Comparison of ENCODE assay signal across 17 cellular contexts in genomic region chr11:33984682-33985389, GRCh38.
DNase-seq lines count a peak whose midpoint lies in the region; ATAC-seq, FAIRE-seq and TF ChIP-seq lines count a peak whose summit lies in the region.
"Had no signal": no experiment of that assay in that cellular context is flagged by ENCODE, and none has a peak within 500 bp of the region (broad histone marks: within the 10 kb centered on the region; RNA-seq: fewer than 3 reads in every experiment).

No MANE protein-coding gene starts in this region.

- TF ChIP-seq CTCF in Loucy (conservative IDR thresholded peaks at IDR 0.05; ENCODE audit: low read length) (peak; percentile 53), WTC11 (IDR thresholded peaks at IDR 0.05) (no peak), osteoblast (IDR thresholded peaks at IDR 0.05; ENCODE audit: extremely low read depth, low read depth, low read length) (peak; percentile 24)

- no peaks in the 10 kb centered on the region for H3K4me1 Mint-ChIP-seq in WTC11

- H3K4me1 ChIP-seq in Loucy (ENCODE audit: insufficient read depth, low read length, poor library complexity, severe bottlenecking) = no peaks in the 10 kb centered on the region
- no peaks in the 10 kb centered on the region for H3K4me1 ChIP-seq in osteoblast (ENCODE audit: insufficient read depth, low read length)
- H3K4me1 ChIP-seq: vagina had no signal

- H3K9me2 ChIP-seq in Loucy (replicated peaks; ENCODE audit: low read depth, low read length) = no peaks in the 10 kb centered on the region

- H3K36me3 Mint-ChIP-seq in WTC11 = no peaks in the 10 kb centered on the region; the same call in 1 of the 2 replicates
- H3K36me3 Mint-ChIP-seq: activated CD4-positive, alpha-beta memory T cell treated with anti-CD3 and anti-CD28 coated beads for 36 hours had no signal

- no peak overlapping the region for H3K4me3 Mint-ChIP-seq in WTC11
- H3K4me3 Mint-ChIP-seq: activated CD4-positive, alpha-beta memory T cell treated with anti-CD3 and anti-CD28 coated beads for 36 hours; T-helper 2 cell treated with Interferon-gamma antibody and Interleukin-4, amounts not matched to agents 5 μg/mL and 100 μg/mL, for 36 hours had no signal

- DNase-seq in WTC11 (ENCODE audit: low spot score) (no peak), osteoblast (ENCODE audit: insufficient read length, low spot score, missing footprints) (no peak), HPDE6-E6E7 (ENCODE audit: extremely low spot score) (no peak), NCI-H748 (lab: John Stamatoyannopoulos, UW; ENCODE audit: unreplicated experiment) (no peak), OCI-M1 (lab: John Stamatoyannopoulos, UW) (no peak)
- DNase-seq: activated CD4-positive, alpha-beta memory T cell treated with anti-CD3 and anti-CD28 coated beads for 36 hours; activated effector memory CD4-positive, alpha-beta T cell treated with Interleukin-2 at 50 U/mL for 16 hours; MM.1S; NCI-H226; RPMI8226; stimulated activated naive CD8-positive, alpha-beta T cell treated with anti-CD3 and anti-CD28 coated beads, Interleukin-15, Interleukin-2, amounts not matched to agents 100 U/mL and 50 U/mL, for 24 hours had no signal

- CTCF ChIA-PET in WTC11 (lab: Charles Lee) = no interaction called here

- H3K79me2 ChIP-seq in Loucy (ENCODE audit: insufficient read depth, low read length) = no peaks in the 10 kb centered on the region
- H3K79me2 ChIP-seq in osteoblast (ENCODE audit: insufficient read depth, low read length) = no peaks in the 10 kb centered on the region

- H3K27ac Mint-ChIP-seq in WTC11 = no peak overlapping the region
- H3K27ac Mint-ChIP-seq: activated CD4-positive, alpha-beta memory T cell treated with anti-CD3 and anti-CD28 coated beads for 36 hours; T-helper 2 cell treated with Interferon-gamma antibody and Interleukin-4, amounts not matched to agents 5 μg/mL and 100 μg/mL, for 36 hours had no signal

- no peak overlapping the region for H3K9ac ChIP-seq in Loucy (ENCODE audit: low read depth, low read length, poor library complexity, severe bottlenecking)

- no peaks in the 10 kb centered on the region for H4K20me1 ChIP-seq in Loucy (ENCODE audit: insufficient read depth, low read length, poor library complexity, severe bottlenecking)
- no peaks in the 10 kb centered on the region for H4K20me1 ChIP-seq in osteoblast (ENCODE audit: insufficient read depth, low read length)

- peak; percentile 60 for FAIRE-seq in G401.6 (lab: Jason Lieb, UNC)
- FAIRE-seq: frontal cortex had no signal

- POLR2A ChIA-PET in WTC11 (lab: Charles Lee) = no interaction called here

- H3K4me3 ChIP-seq in Loucy (ENCODE audit: low read length, poor library complexity, severe bottlenecking) (no peak overlapping the region), osteoblast (ENCODE audit: insufficient read depth, low read length) (no peak overlapping the region)
- H3K4me3 ChIP-seq: smooth muscle cell, vagina had no signal

- H3K27me3 ChIP-seq in Loucy (ENCODE audit: insufficient read depth, low read length, poor library complexity, severe bottlenecking) (no peaks in the 10 kb centered on the region), osteoblast (ENCODE audit: insufficient read depth, low read length) (peaks cover 11% of the 10 kb centered on the region)
- H3K27me3 ChIP-seq: vagina had no signal

- peaks cover 7% of the 10 kb centered on the region for H3K9me3 Mint-ChIP-seq in WTC11
- H3K9me3 Mint-ChIP-seq: activated CD4-positive, alpha-beta memory T cell treated with anti-CD3 and anti-CD28 coated beads for 36 hours; T-helper 2 cell treated with Interferon-gamma antibody and Interleukin-4, amounts not matched to agents 5 μg/mL and 100 μg/mL, for 36 hours had no signal

- no peaks in the 10 kb centered on the region for H3K36me3 ChIP-seq in Loucy (ENCODE audit: insufficient read depth, low read length)
- H3K36me3 ChIP-seq in osteoblast (ENCODE audit: insufficient read depth, low read length) = no peaks in the 10 kb centered on the region
- H3K36me3 ChIP-seq: vagina had no signal

- ATAC-seq in WTC11 = no peak
- ATAC-seq: stimulated activated naive CD8-positive, alpha-beta T cell treated with anti-CD3 and anti-CD28 coated beads, Interleukin-15, Interleukin-2, amounts not matched to agents 100 U/mL and 50 U/mL, for 24 hours had no signal

- H3K4me2 ChIP-seq in Loucy (ENCODE audit: low read depth, low read length, poor library complexity, severe bottlenecking) = no peak overlapping the region
- no peak overlapping the region for H3K4me2 ChIP-seq in osteoblast (ENCODE audit: insufficient read depth, low read length)
- H3K4me2 ChIP-seq: smooth muscle cell had no signal

- no peaks in the 10 kb centered on the region for H3F3A ChIP-seq in Loucy (ENCODE audit: low read depth)

- H3K27me3 Mint-ChIP-seq in WTC11 (ENCODE audit: low read depth) = no peaks in the 10 kb centered on the region

- no peaks in the 10 kb centered on the region for H3K9me3 ChIP-seq in Loucy (ENCODE audit: insufficient read depth, low read depth, low read length)
- H3K9me3 ChIP-seq in osteoblast (ENCODE audit: low read depth, low read length) = no peaks in the 10 kb centered on the region
- H3K9me3 ChIP-seq: vagina had no signal

- H3K27ac ChIP-seq in osteoblast (ENCODE audit: low read depth, low read length) = no peak overlapping the region
- H3K27ac ChIP-seq: vagina had no signal

- H2AFZ ChIP-seq in Loucy (ENCODE audit: low read length) (no peak overlapping the region), osteoblast (ENCODE audit: low read length) (no peak overlapping the region)

TF ChIP-seq in WTC11, 78 proteins besides CTCF, POLR2A, EP300 and RAD21:
- TF ChIP-seq AFF4 (CRISPR knock-in tag; IDR thresholded peaks at IDR 0.05; ENCODE audit: borderline replicate concordance) = no peak
- TF ChIP-seq HMGA2 (CRISPR knock-in tag; IDR thresholded peaks at IDR 0.05) = peak; percentile 97
- peak; percentile 30; the same call in 1 of the 2 replicates for TF ChIP-seq ZNF121 (CRISPR knock-in tag; IDR thresholded peaks at IDR 0.05)
TF ChIP-seq in WTC11: peak in this region for 2.
